Comparison of ENCODE assay signal across 13 cellular contexts in genomic region chr17:34300652-34301390, GRCh38.
A peak's percentile ranks its signal among the peaks of the same experiment; 100 is the strongest.
DNase-seq lines count a peak whose midpoint lies in the region; ATAC-seq and FAIRE-seq lines count a peak whose summit lies in the region.
"Had no signal": no experiment of that assay in that cellular context is flagged by ENCODE, and none has a peak within 500 bp of the region (broad histone marks: within the 10 kb centered on the region; RNA-seq: fewer than 3 reads in every experiment).

No MANE protein-coding gene starts in this region.

- H3K27me3 ChIP-seq in muscle layer of colon (ENCODE audit: control insufficient read depth in 1 of 2, insufficient read depth in 2 of 2, low read length in 2 of 2) = no peaks in the 10 kb centered on the region
- H3K27me3 ChIP-seq: BLaER1 treated with 17β-estradiol and CSF1 and Interleukin-3, amounts not matched to agents 10 nM and 100 nM had no signal

- H3K9me3 ChIP-seq in muscle layer of colon (ENCODE audit: low read length) = no peaks in the 10 kb centered on the region
- H3K9me3 ChIP-seq: BLaER1 treated with 17β-estradiol and CSF1 and Interleukin-3, amounts not matched to agents 10 nM and 100 nM had no signal

- H3K36me3 ChIP-seq in muscle layer of colon (ENCODE audit: insufficient read depth, low read length) = no peaks in the 10 kb centered on the region
- H3K36me3 ChIP-seq: BLaER1 treated with 17β-estradiol and CSF1 and Interleukin-3, amounts not matched to agents 10 nM and 100 nM had no signal

- no peak overlapping the region for H3K9ac ChIP-seq in muscle layer of colon (ENCODE audit: low read length)
- H3K9ac ChIP-seq: BLaER1 treated with 17β-estradiol and CSF1 and Interleukin-3, amounts not matched to agents 10 nM and 100 nM had no signal

- H3K27ac ChIP-seq in epithelial cell of prostate (peak overlapping the region; percentile 36), muscle layer of colon (ENCODE audit: low read depth, low read length) (peak overlapping the region; percentile 29)

- peaks cover 21% of the 10 kb centered on the region for H3K4me1 ChIP-seq in muscle layer of colon (ENCODE audit: insufficient read depth, low read length)

- DNase-seq in AG20443 (ENCODE audit: low spot score) (peak; percentile 55), RCC 7860 (ENCODE audit: low spot score) (peak; percentile 49), epithelial cell of prostate (ENCODE audit: low read depth, low spot score) (no peak)
- DNase-seq in activated naive CD4-positive, alpha-beta T cell (lab: John Stamatoyannopoulos, UW) = no peak
- DNase-seq: activated CD8-positive, alpha-beta T cell treated with anti-CD3 and anti-CD28 coated beads, Interleukin-2, amount 10 ng/mL, durations not matched to agents 7 days and 5 days; NCI-H1092; NCI-H524 treated with DMSO at 0.1 percent for 48 hours; stimulated activated CD8-positive, alpha-beta memory T cell treated with anti-CD3 and anti-CD28 coated beads, Interleukin-4, amount 100 ng/mL, for 48 hours had no signal

- ATAC-seq in HG03442 (IDR thresholded peaks at IDR 0.05; ENCODE audit: unreplicated experiment) (no peak), GM18858 (IDR thresholded peaks at IDR 0.05; ENCODE audit: unreplicated experiment) (no peak), HG02610 (IDR thresholded peaks at IDR 0.05; ENCODE audit: unreplicated experiment) (no peak)
- ATAC-seq: activated CD8-positive, alpha-beta T cell treated with anti-CD3 and anti-CD28 coated beads, Interleukin-2, amount 10 ng/mL, durations not matched to agents 7 days and 5 days had no signal

- no peak overlapping the region for H3K4me3 ChIP-seq in muscle layer of colon (ENCODE audit: low read depth in 1 of 2, low read length in 2 of 2)
- H3K4me3 ChIP-seq: BLaER1 treated with 17β-estradiol and CSF1 and Interleukin-3, amounts not matched to agents 10 nM and 100 nM had no signal

- FAIRE-seq in RCC 7860 (lab: Jason Lieb, UNC) = peak; percentile 54

Comparison
In these comparisons a context has a peak if more than half of its experiments do, and no peak if none do; other contexts are left out.
1. DNase-seq: peak in AG20443 (single experiment) and RCC 7860 (single experiment); none in epithelial cell of prostate (single experiment) and activated naive CD4-positive, alpha-beta T cell (0 of 4).